In genomic region chr1:177744906-177745305, GRCh38 we compare ENCODE assay signal across 36 cellular contexts.
"Had no signal": no experiment of that assay in that cellular context is flagged by ENCODE, and none has a peak within 500 bp of the region (broad histone marks: within the 10 kb centered on the region; RNA-seq: fewer than 3 reads in every experiment).

No MANE protein-coding gene starts in this region.

- FAIRE-seq: bronchial epithelial cell, TTC549 had no signal

- H3K36me3 Mint-ChIP-seq: activated naive CD4-positive, alpha-beta T cell treated with anti-CD3 and anti-CD28 coated beads, Interleukin-2, amount 10 ng/mL, durations not matched to agents 7 days and 5 days; activated naive CD4-positive, alpha-beta T cell treated with anti-CD3 and anti-CD28 coated beads, Interleukin-2, amount 50 U/mL, for 24 hours; activated naive CD8-positive, alpha-beta T cell; activated naive CD8-positive, alpha-beta T cell treated with anti-CD3 and anti-CD28 coated beads, Interleukin-2, amount 10 ng/mL, durations not matched to agents 7 days and 5 days; brain had no signal

- H3K4me3 ChIP-seq: ascending aorta, cardiac muscle cell had no signal

- H3K4me1 ChIP-seq: ascending aorta had no signal

- H3K9me3 Mint-ChIP-seq: activated B cell treated with CpG ODN at 0.5 μM for 24 hours; activated CD4-positive, alpha-beta T cell treated with anti-CD3 and anti-CD28 coated beads, Interleukin-2, amount 10 ng/mL, durations not matched to agents 7 days and 5 days; activated naive CD8-positive, alpha-beta T cell treated with anti-CD3 and anti-CD28 coated beads, Interleukin-2, amount 10 ng/mL, durations not matched to agents 7 days and 5 days; activated naive CD8-positive, alpha-beta T cell treated with anti-CD3 and anti-CD28 coated beads, Interleukin-2, amount 50 U/mL, for 24 hours; activated T-cell treated with anti-CD3 and anti-CD28 coated beads, Interleukin-2, amount 50 U/mL, for 24 hours; T-helper 1 cell treated with Interleukin-12 subunit alpha and Interleukin-12 subunit beta and Interleukin-4 antibody, amounts not matched to agents 30 μg/mL and 1 μg/mL, for 36 hours; T-helper 2 cell treated with Interferon-gamma antibody and Interleukin-4, amounts not matched to agents 5 μg/mL and 100 μg/mL, for 36 hours had no signal

- H3K27me3 Mint-ChIP-seq: activated CD4-positive, alpha-beta memory T cell treated with anti-CD3 and anti-CD28 coated beads, Interleukin-2, amount 10 ng/mL, durations not matched to agents 7 days and 5 days; activated CD4-positive, alpha-beta T cell treated with anti-CD3 and anti-CD28 coated beads, Interleukin-2, amount 10 ng/mL, durations not matched to agents 7 days and 5 days; activated naive CD4-positive, alpha-beta T cell treated with anti-CD3 and anti-CD28 coated beads, Interleukin-2, amount 10 ng/mL, durations not matched to agents 7 days and 5 days; activated naive CD4-positive, alpha-beta T cell treated with anti-CD3 and anti-CD28 coated beads, Interleukin-2, amount 50 U/mL, for 24 hours; activated naive CD8-positive, alpha-beta T cell; activated naive CD8-positive, alpha-beta T cell treated with anti-CD3 and anti-CD28 coated beads, Interleukin-2, amount 10 ng/mL, durations not matched to agents 7 days and 5 days; activated naive CD8-positive, alpha-beta T cell treated with anti-CD3 and anti-CD28 coated beads, Interleukin-2, amount 50 U/mL, for 24 hours; activated T-cell treated with anti-CD3 and anti-CD28 coated beads, Interleukin-2, amount 50 U/mL, for 24 hours; central memory CD8-positive, alpha-beta T cell had no signal

- H3K27me3 ChIP-seq: ascending aorta, cardiac muscle cell had no signal

- DNase-seq: activated B cell treated with CpG ODN at 0.5 μM for 24 hours; activated CD4-positive, alpha-beta memory T cell treated with anti-CD3 and anti-CD28 coated beads, Interleukin-2, amount 10 ng/mL, durations not matched to agents 7 days and 5 days; activated CD4-positive, alpha-beta T cell treated with anti-CD3 and anti-CD28 coated beads for 4 hours; activated CD4-positive, alpha-beta T cell treated with anti-CD3 and anti-CD28 coated beads, Interleukin-2, amount 10 ng/mL, durations not matched to agents 7 days and 5 days; activated CD4-positive, alpha-beta T cell treated with anti-CD3 and anti-CD28 coated beads, Interleukin-2, amount 50 U/mL, for 48 hours; activated CD4-positive, CD25-positive, alpha-beta regulatory T cell treated with anti-CD3 and anti-CD28 coated beads, Interleukin-2, amount 50 U/mL, for 72 hours; activated CD8-positive, alpha-beta memory T cell treated with anti-CD3 and anti-CD28 coated beads for 24 hours; activated CD8-positive, alpha-beta memory T cell treated with anti-CD3 and anti-CD28 coated beads, Interleukin-2, amount 50 U/mL, for 48 hours; activated CD8-positive, alpha-beta T cell treated with anti-CD3 and anti-CD28 coated beads, Interleukin-2, amount 10 ng/mL, durations not matched to agents 7 days and 5 days; activated effector memory CD4-positive, alpha-beta T cell treated with Interleukin-2 at 50 U/mL for 16 hours; activated gamma-delta T cell; activated naive CD4-positive, alpha-beta T cell treated with anti-CD3 and anti-CD28 coated beads, Interleukin-2, amount 10 ng/mL, durations not matched to agents 7 days and 5 days; activated naive CD4-positive, alpha-beta T cell treated with Interleukin-2 at 50 U/mL for 16 hours; activated naive CD8-positive, alpha-beta T cell treated with anti-CD3 and anti-CD28 coated beads, Interleukin-2, amount 10 ng/mL, durations not matched to agents 7 days and 5 days; activated naive CD8-positive, alpha-beta T cell treated with anti-CD3 and anti-CD28 coated beads, Interleukin-2, amount 50 U/mL, for 24 hours; activated T-cell treated with anti-CD3 and anti-CD28 coated beads, Interleukin-2, amount 50 U/mL, for 24 hours; activated T-cell treated with anti-CD3 and anti-CD28 coated beads, Interleukin-2, amount 50 U/mL, for 48 hours; amygdala; anterior cingulate cortex; caudate nucleus; cerebellar nuclear complex; T-helper 1 cell; T-helper 2 cell; T-helper 9 cell had no signal

- H3K4me3 Mint-ChIP-seq: activated B cell treated with CpG ODN at 0.5 μM for 24 hours; activated CD4-positive, alpha-beta memory T cell treated with anti-CD3 and anti-CD28 coated beads, Interleukin-2, amount 10 ng/mL, durations not matched to agents 7 days and 5 days; activated CD4-positive, alpha-beta T cell treated with anti-CD3 and anti-CD28 coated beads, Interleukin-2, amount 10 ng/mL, durations not matched to agents 7 days and 5 days; activated CD8-positive, alpha-beta T cell treated with anti-CD3 and anti-CD28 coated beads, Interleukin-2, amount 10 ng/mL, durations not matched to agents 7 days and 5 days; activated naive CD4-positive, alpha-beta T cell treated with anti-CD3 and anti-CD28 coated beads, Interleukin-2, amount 10 ng/mL, durations not matched to agents 7 days and 5 days; activated naive CD4-positive, alpha-beta T cell treated with anti-CD3 and anti-CD28 coated beads, Interleukin-2, amount 50 U/mL, for 24 hours; activated naive CD8-positive, alpha-beta T cell; activated naive CD8-positive, alpha-beta T cell treated with anti-CD3 and anti-CD28 coated beads, Interleukin-2, amount 10 ng/mL, durations not matched to agents 7 days and 5 days; activated naive CD8-positive, alpha-beta T cell treated with anti-CD3 and anti-CD28 coated beads, Interleukin-2, amount 50 U/mL, for 24 hours; activated T-cell treated with anti-CD3 and anti-CD28 coated beads, Interleukin-2, amount 50 U/mL, for 24 hours; central memory CD8-positive, alpha-beta T cell; T-helper 1 cell treated with Interleukin-12 subunit alpha and Interleukin-12 subunit beta and Interleukin-4 antibody, amounts not matched to agents 30 μg/mL and 1 μg/mL, for 36 hours; T-helper 2 cell treated with Interferon-gamma antibody and Interleukin-4, amounts not matched to agents 5 μg/mL and 100 μg/mL, for 36 hours had no signal

- H3K36me3 ChIP-seq: ascending aorta, cardiac muscle cell had no signal

- H3K4me1 Mint-ChIP-seq: activated B cell treated with CpG ODN at 0.5 μM for 24 hours; activated CD4-positive, alpha-beta memory T cell treated with anti-CD3 and anti-CD28 coated beads, Interleukin-2, amount 10 ng/mL, durations not matched to agents 7 days and 5 days; activated CD4-positive, alpha-beta T cell treated with anti-CD3 and anti-CD28 coated beads, Interleukin-2, amount 10 ng/mL, durations not matched to agents 7 days and 5 days; activated naive CD4-positive, alpha-beta T cell treated with anti-CD3 and anti-CD28 coated beads, Interleukin-2, amount 10 ng/mL, durations not matched to agents 7 days and 5 days; activated naive CD4-positive, alpha-beta T cell treated with anti-CD3 and anti-CD28 coated beads, Interleukin-2, amount 50 U/mL, for 24 hours; activated naive CD8-positive, alpha-beta T cell treated with anti-CD3 and anti-CD28 coated beads, Interleukin-2, amount 10 ng/mL, durations not matched to agents 7 days and 5 days; activated naive CD8-positive, alpha-beta T cell treated with anti-CD3 and anti-CD28 coated beads, Interleukin-2, amount 50 U/mL, for 24 hours; central memory CD8-positive, alpha-beta T cell had no signal

- ATAC-seq: activated CD8-positive, alpha-beta T cell treated with anti-CD3 and anti-CD28 coated beads, Interleukin-2, amount 10 ng/mL, durations not matched to agents 7 days and 5 days; activated naive CD8-positive, alpha-beta T cell treated with anti-CD3 and anti-CD28 coated beads, Interleukin-2, amount 50 U/mL, for 24 hours had no signal

- H3K9me3 ChIP-seq: ascending aorta had no signal

- H3K27ac ChIP-seq: ascending aorta, cardiac muscle cell, VCaP had no signal

- H3K27ac Mint-ChIP-seq: activated B cell treated with CpG ODN at 0.5 μM for 24 hours; activated CD4-positive, alpha-beta memory T cell treated with anti-CD3 and anti-CD28 coated beads, Interleukin-2, amount 10 ng/mL, durations not matched to agents 7 days and 5 days; activated CD4-positive, alpha-beta T cell treated with anti-CD3 and anti-CD28 coated beads, Interleukin-2, amount 10 ng/mL, durations not matched to agents 7 days and 5 days; activated CD8-positive, alpha-beta T cell treated with anti-CD3 and anti-CD28 coated beads, Interleukin-2, amount 10 ng/mL, durations not matched to agents 7 days and 5 days; activated naive CD4-positive, alpha-beta T cell treated with anti-CD3 and anti-CD28 coated beads, Interleukin-2, amount 10 ng/mL, durations not matched to agents 7 days and 5 days; activated naive CD4-positive, alpha-beta T cell treated with anti-CD3 and anti-CD28 coated beads, Interleukin-2, amount 50 U/mL, for 24 hours; activated naive CD8-positive, alpha-beta T cell; activated naive CD8-positive, alpha-beta T cell treated with anti-CD3 and anti-CD28 coated beads, Interleukin-2, amount 10 ng/mL, durations not matched to agents 7 days and 5 days; activated naive CD8-positive, alpha-beta T cell treated with anti-CD3 and anti-CD28 coated beads, Interleukin-2, amount 50 U/mL, for 24 hours; activated T-cell treated with anti-CD3 and anti-CD28 coated beads, Interleukin-2, amount 50 U/mL, for 24 hours; activated T-helper 2 cell treated with anti-CD3 and anti-CD28 coated beads, Interferon-gamma antibody, Interleukin-2, Interleukin-4, amounts not matched to agents 10 μg/mL and 5 μg/mL and 100 μg/mL, durations not matched to agents 14 hours and 24 hours and 36 hours; T-helper 1 cell treated with Interleukin-12 subunit alpha and Interleukin-12 subunit beta and Interleukin-4 antibody, amounts not matched to agents 30 μg/mL and 1 μg/mL, for 36 hours; T-helper 2 cell treated with Interferon-gamma antibody and Interleukin-4, amounts not matched to agents 5 μg/mL and 100 μg/mL, for 36 hours had no signal
